In the genomic region with DNA sequence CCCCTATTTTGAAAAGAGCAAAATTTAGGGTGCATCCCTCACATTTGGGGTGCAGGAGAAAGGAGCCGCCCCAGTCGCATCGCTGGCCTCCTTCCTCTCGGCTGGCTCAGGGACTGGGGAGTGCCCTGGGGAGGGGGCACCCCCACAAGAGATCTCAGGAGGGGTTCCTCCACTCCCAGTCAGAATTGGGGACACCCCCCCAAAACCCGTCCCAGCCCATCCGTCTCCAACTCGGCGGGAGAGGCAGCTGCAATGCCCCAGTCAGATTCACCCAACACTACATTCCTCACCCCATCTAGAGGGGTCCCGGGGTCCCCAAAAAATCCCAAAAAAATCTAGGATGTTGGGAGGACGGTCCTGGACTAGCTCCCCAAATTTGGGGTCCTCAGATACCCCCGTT, we compare ENCODE assay signal across 1 cellular context.
TF ChIP-seq lines count a peak whose summit lies in the region.

No MANE protein-coding gene starts in this region.

TF ChIP-seq in IMR-90, 13 proteins besides CTCF, POLR2A, EP300 and RAD21 (continued from another document):
- TF ChIP-seq ELK1 (IDR thresholded peaks at IDR 0.05; ENCODE audit: borderline replicate concordance, low read depth, low read length) = no peak
- no peak for TF ChIP-seq BHLHE40 (IDR thresholded peaks at IDR 0.05; ENCODE audit: low read depth, low read length)
- TF ChIP-seq MXI1 (IDR thresholded peaks at IDR 0.05; ENCODE audit: borderline replicate concordance, low read depth, low read length) = no peak
- no peak for TF ChIP-seq FOS (IDR thresholded peaks at IDR 0.05; ENCODE audit: low read depth, low read length)
- TF ChIP-seq, protein P1, sequence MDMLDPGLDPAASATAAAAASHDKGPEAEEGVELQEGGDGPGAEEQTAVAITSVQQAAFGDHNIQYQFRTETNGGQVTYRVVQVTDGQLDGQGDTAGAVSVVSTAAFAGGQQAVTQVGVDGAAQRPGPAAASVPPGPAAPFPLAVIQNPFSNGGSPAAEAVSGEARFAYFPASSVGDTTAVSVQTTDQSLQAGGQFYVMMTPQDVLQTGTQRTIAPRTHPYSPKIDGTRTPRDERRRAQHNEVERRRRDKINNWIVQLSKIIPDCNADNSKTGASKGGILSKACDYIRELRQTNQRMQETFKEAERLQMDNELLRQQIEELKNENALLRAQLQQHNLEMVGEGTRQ (IDR thresholded peaks at IDR 0.05; ENCODE audit: low read depth, low read length) = no peak
- TF ChIP-seq RFX5 (IDR thresholded peaks at IDR 0.05; ENCODE audit: low read depth, low read length) = no peak
- no peak for TF ChIP-seq SMC3 (IDR thresholded peaks at IDR 0.05; ENCODE audit: low read depth, low read length)
- no peak for TF ChIP-seq NFE2L2 (IDR thresholded peaks at IDR 0.05; ENCODE audit: low read depth, low read length)
- TF ChIP-seq MAZ (IDR thresholded peaks at IDR 0.05; ENCODE audit: borderline replicate concordance, low read depth, low read length) = no peak
TF ChIP-seq in IMR-90: peak in this region for 0.
